1 cellular context compared by ENCODE assay signal in the genomic region with DNA sequence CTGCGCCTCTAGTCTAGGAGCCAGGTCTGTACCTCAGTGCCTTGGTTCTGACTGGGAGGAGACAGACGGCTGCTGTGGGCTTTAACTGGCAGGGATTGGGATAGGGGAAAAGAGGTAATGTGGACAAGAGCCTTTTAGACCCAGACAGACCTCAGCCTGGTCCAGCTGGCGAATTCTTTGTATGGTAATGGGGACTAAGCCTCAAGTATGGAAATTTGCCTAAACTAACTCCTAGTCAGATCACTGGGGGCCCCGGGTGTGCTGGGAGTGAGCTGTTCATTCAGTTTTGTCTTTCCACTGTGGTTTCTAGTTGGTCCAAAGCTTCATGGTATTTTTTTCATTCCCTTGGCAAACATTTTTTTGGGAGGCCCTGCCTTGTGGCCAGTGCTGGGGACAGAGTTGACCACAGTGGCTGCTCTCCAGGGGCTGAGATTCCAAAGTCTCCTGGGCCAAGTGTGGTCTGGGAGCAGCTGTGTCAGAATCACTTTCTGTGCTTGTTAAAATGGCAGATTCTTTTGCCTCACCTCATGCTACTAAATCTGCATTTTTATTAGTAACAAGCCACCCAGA.
TF ChIP-seq lines count a peak whose summit lies in the region.

No MANE protein-coding gene starts in this region.

TF ChIP-seq in GM23338, 12 proteins besides CTCF, POLR2A, EP300 and RAD21 (continued from another document):
- no peak for TF ChIP-seq ZNF462 (CRISPR knock-in tag; IDR thresholded peaks at IDR 0.05)
- no peak for TF ChIP-seq CREB1 (CRISPR knock-in tag; IDR thresholded peaks at IDR 0.05; ENCODE audit: low read depth)
